14 cellular contexts compared by ENCODE assay signal in the genomic region with DNA sequence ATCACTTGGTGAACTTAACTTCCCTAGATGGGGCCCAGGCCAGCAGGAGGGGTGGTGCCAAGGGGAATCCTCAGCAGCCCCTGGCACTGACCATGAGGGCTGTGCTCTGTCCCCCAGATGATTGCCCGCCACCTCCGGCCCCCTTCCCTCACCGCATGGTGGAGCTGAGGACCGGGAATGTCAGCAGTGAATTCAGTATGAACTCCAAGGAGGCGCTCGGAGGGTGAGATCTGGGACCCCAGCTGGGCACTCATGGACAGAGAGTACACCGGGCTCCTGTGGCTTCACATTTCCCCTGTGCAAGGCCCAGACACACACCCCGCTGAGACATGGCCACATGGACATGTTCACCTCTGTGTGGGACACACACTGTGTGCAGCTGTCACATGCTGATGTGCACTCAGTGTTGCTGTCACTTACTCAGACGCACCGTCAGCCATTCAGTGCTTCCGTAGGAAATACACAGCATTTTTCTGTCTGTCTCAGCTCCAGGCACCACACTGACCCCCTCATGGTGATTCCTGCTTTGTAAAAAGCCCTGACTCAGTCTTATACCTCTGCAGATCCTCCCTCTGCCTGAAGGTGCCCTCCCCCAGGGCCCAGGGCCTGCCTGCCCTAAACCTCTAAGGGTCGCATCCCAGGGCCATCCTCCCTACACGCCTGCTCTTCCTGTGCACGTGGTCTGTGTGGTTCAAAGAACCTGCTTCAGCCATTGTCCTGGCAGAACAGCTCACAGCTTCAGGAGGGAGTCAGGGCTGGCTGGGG. TPM values are rescaled to one million over a fixed set of nuclear protein-coding genes. Genes with fewer than 3 reads are reported as not detected.
DNase-seq lines count a peak whose midpoint lies in the region; ATAC-seq and TF ChIP-seq lines count a peak whose summit lies in the region.
"Had no signal": no experiment of that assay in that cellular context is flagged by ENCODE, and none has a peak within 500 bp of the region (broad histone marks: within the 10 kb centered on the region; RNA-seq: fewer than 3 reads in every experiment).

No MANE protein-coding gene starts in this region.

- H3K36me3 ChIP-seq in thoracic aorta, result no peaks in the 10 kb centered on the region
- H3K36me3 ChIP-seq: HAP-1, spleen, WERI-Rb-1 had no signal

- no peak overlapping the region for H3K4me3 Mint-ChIP-seq in activated CD4-positive, alpha-beta T cell treated with anti-CD3 and anti-CD28 coated beads, Interleukin-2, amount 10 ng/mL, durations not matched to agents 24 days and 14 days
- H3K4me3 Mint-ChIP-seq in activated CD4-positive, alpha-beta T cell treated with anti-CD3 and anti-CD28 coated beads, Interleukin-2, amount 10 ng/mL, durations not matched to agents 7 days and 5 days, result no peak overlapping the region
- H3K4me3 Mint-ChIP-seq: nephron progenitor cell, type B pancreatic cell had no signal

- POLR2A ChIA-PET in activated CD4-positive, alpha-beta T cell treated with anti-CD3 and anti-CD28 coated beads, Interleukin-2, amount 10 ng/mL, durations not matched to agents 7 days and 5 days (lab: Charles Lee), result no interaction called here

- CTCF ChIA-PET in activated CD4-positive, alpha-beta T cell treated with anti-CD3 and anti-CD28 coated beads, Interleukin-2, amount 10 ng/mL, durations not matched to agents 7 days and 5 days (lab: Charles Lee), result interaction anchor here (0.6 to 3.5 kb wide), 14 partner anchors 14 to 702 kb away, joined by 3 to 18 read pairs (median 4); a partner anchor contains a TSS

- intact Hi-C loops in activated CD4-positive, alpha-beta T cell treated with anti-CD3 and anti-CD28 coated beads, Interleukin-2, amount 10 ng/mL, durations not matched to agents 24 days and 14 days (cut with micrococcal nuclease), result loop anchor here (2.0 to 10.0 kb wide), 2 partner anchors 129 to 211 kb away; a partner anchor contains a TSS

- H3K27me3 ChIP-seq in thoracic aorta (replicated peaks; ENCODE audit: insufficient read depth), result no peaks in the 10 kb centered on the region

- TF ChIP-seq CTCF in thoracic aorta (IDR thresholded peaks at IDR 0.05), result no peak

- peak overlapping the region; percentile 41 to 45 for H3K27ac ChIP-seq in thoracic aorta
- H3K27ac ChIP-seq: WERI-Rb-1 had no signal

- no peak overlapping the region for H3K27ac Mint-ChIP-seq in activated CD4-positive, alpha-beta T cell treated with anti-CD3 and anti-CD28 coated beads, Interleukin-2, amount 10 ng/mL, durations not matched to agents 24 days and 14 days
- no peak overlapping the region for H3K27ac Mint-ChIP-seq in activated CD4-positive, alpha-beta T cell treated with anti-CD3 and anti-CD28 coated beads, Interleukin-2, amount 10 ng/mL, durations not matched to agents 7 days and 5 days
- H3K27ac Mint-ChIP-seq: nephron progenitor cell had no signal

- H3K9me3 Mint-ChIP-seq in activated CD4-positive, alpha-beta T cell treated with anti-CD3 and anti-CD28 coated beads, Interleukin-2, amount 10 ng/mL, durations not matched to agents 24 days and 14 days, result no peaks in the 10 kb centered on the region
- no peaks in the 10 kb centered on the region for H3K9me3 Mint-ChIP-seq in activated CD4-positive, alpha-beta T cell treated with anti-CD3 and anti-CD28 coated beads, Interleukin-2, amount 10 ng/mL, durations not matched to agents 7 days and 5 days
- H3K9me3 Mint-ChIP-seq: nephron progenitor cell, type B pancreatic cell had no signal

- H3K4me1 ChIP-seq in thoracic aorta (ENCODE audit: control insufficient read depth in 1 of 2, low read depth in 2 of 2), result peaks cover 0 to 46% of the 10 kb centered on the region in 2 donors

- peaks cover 5% of the 10 kb centered on the region for H3K27me3 Mint-ChIP-seq in activated CD4-positive, alpha-beta T cell treated with anti-CD3 and anti-CD28 coated beads, Interleukin-2, amount 10 ng/mL, durations not matched to agents 24 days and 14 days
- H3K27me3 Mint-ChIP-seq in activated CD4-positive, alpha-beta T cell treated with anti-CD3 and anti-CD28 coated beads, Interleukin-2, amount 10 ng/mL, durations not matched to agents 7 days and 5 days, result no peaks in the 10 kb centered on the region

- no peak overlapping the region for H3K4me3 ChIP-seq in thoracic aorta

- no peaks in the 10 kb centered on the region for H3K9me3 ChIP-seq in thoracic aorta
- H3K9me3 ChIP-seq: HAP-1, spleen had no signal

- ATAC-seq in thoracic aorta (ENCODE audit: insufficient number of reproducible peaks, low FRiP score, low read depth) (no peak), GM21390 (IDR thresholded peaks at IDR 0.05; ENCODE audit: unreplicated experiment) (no peak)

- DNase-seq in activated CD4-positive, alpha-beta T cell treated with anti-CD3 and anti-CD28 coated beads, Interleukin-2, amount 10 ng/mL, durations not matched to agents 24 days and 14 days, result peak; percentile 56
- no peak for DNase-seq in activated CD4-positive, alpha-beta T cell treated with anti-CD3 and anti-CD28 coated beads, Interleukin-2, amount 10 ng/mL, durations not matched to agents 7 days and 5 days
- DNase-seq in dermis microvascular lymphatic vessel endothelial cell (ENCODE audit: low read depth in 2 of 2) (peak; percentile 85), thoracic aorta (ENCODE audit: low spot score) (no peak), AG08395 (ENCODE audit: low spot score) (no peak)
- DNase-seq: amniotic stem cell, SIG-M5 had no signal

- H3K36me3 Mint-ChIP-seq in activated CD4-positive, alpha-beta T cell treated with anti-CD3 and anti-CD28 coated beads, Interleukin-2, amount 10 ng/mL, durations not matched to agents 24 days and 14 days (ENCODE audit: low read depth), result no peaks in the 10 kb centered on the region
- no peaks in the 10 kb centered on the region for H3K36me3 Mint-ChIP-seq in activated CD4-positive, alpha-beta T cell treated with anti-CD3 and anti-CD28 coated beads, Interleukin-2, amount 10 ng/mL, durations not matched to agents 7 days and 5 days (ENCODE audit: low read depth)
- H3K36me3 Mint-ChIP-seq: type B pancreatic cell had no signal

- peaks cover 9% of the 10 kb centered on the region for H3K4me1 Mint-ChIP-seq in activated CD4-positive, alpha-beta T cell treated with anti-CD3 and anti-CD28 coated beads, Interleukin-2, amount 10 ng/mL, durations not matched to agents 24 days and 14 days
- peaks cover 2% of the 10 kb centered on the region for H3K4me1 Mint-ChIP-seq in activated CD4-positive, alpha-beta T cell treated with anti-CD3 and anti-CD28 coated beads, Interleukin-2, amount 10 ng/mL, durations not matched to agents 7 days and 5 days

RNA-seq across cellular contexts. Expression of a gene that starts 4.4 kb away (rescaled TPM):
- total RNA-seq in activated CD4-positive, alpha-beta T cell treated with anti-CD3 and anti-CD28 coated beads, Interleukin-2, amount 10 ng/mL, durations not matched to agents 24 days and 14 days, result 0.26 and 0.28 TPM in 2 replicates
- total RNA-seq in activated CD4-positive, alpha-beta T cell treated with anti-CD3 and anti-CD28 coated beads, Interleukin-2, amount 10 ng/mL, durations not matched to agents 7 days and 5 days, result under 1 TPM; 0.52 to 0.87 TPM
- 14.5 and 42.1 TPM in 2 replicates for total RNA-seq in dermis microvascular lymphatic vessel endothelial cell
- not detected for total RNA-seq in thoracic aorta

RNA-seq across cellular contexts. Expression of a gene that starts 21.9 kb away (rescaled TPM):
- total RNA-seq in activated CD4-positive, alpha-beta T cell treated with anti-CD3 and anti-CD28 coated beads, Interleukin-2, amount 10 ng/mL, durations not matched to agents 24 days and 14 days, result not detected in 2 replicates
- not detected for total RNA-seq in activated CD4-positive, alpha-beta T cell treated with anti-CD3 and anti-CD28 coated beads, Interleukin-2, amount 10 ng/mL, durations not matched to agents 7 days and 5 days
- 0.39 and 0.76 TPM in 2 replicates for total RNA-seq in dermis microvascular lymphatic vessel endothelial cell
- 10 to 100 TPM; 13.9 to 44.5 TPM for total RNA-seq in thoracic aorta
- total RNA-seq: A172 had no signal

RNA-seq across cellular contexts. Expression of a gene that starts 46.8 kb away (rescaled TPM):
- not detected in 2 replicates for total RNA-seq in activated CD4-positive, alpha-beta T cell treated with anti-CD3 and anti-CD28 coated beads, Interleukin-2, amount 10 ng/mL, durations not matched to agents 24 days and 14 days
- total RNA-seq in activated CD4-positive, alpha-beta T cell treated with anti-CD3 and anti-CD28 coated beads, Interleukin-2, amount 10 ng/mL, durations not matched to agents 7 days and 5 days, result not detected
- 0.26 and 1.5 TPM in 2 replicates for total RNA-seq in dermis microvascular lymphatic vessel endothelial cell
- total RNA-seq in thoracic aorta, result 1 to 10 TPM; 3.9 to 5.6 TPM

RNA-seq across cellular contexts. Expression of a gene that starts 46.9 kb away (rescaled TPM):
- not detected in 2 replicates for total RNA-seq in activated CD4-positive, alpha-beta T cell treated with anti-CD3 and anti-CD28 coated beads, Interleukin-2, amount 10 ng/mL, durations not matched to agents 24 days and 14 days
- total RNA-seq in activated CD4-positive, alpha-beta T cell treated with anti-CD3 and anti-CD28 coated beads, Interleukin-2, amount 10 ng/mL, durations not matched to agents 7 days and 5 days, result not detected
- total RNA-seq in dermis microvascular lymphatic vessel endothelial cell (0.38 TPM in 1 of 2 replicates, not detected in the other), thoracic aorta (not detected)

Comparison
In these comparisons a context has a peak if more than half of its experiments do, and no peak if none do; other contexts are left out.
1. DNase-seq: peak in activated CD4-positive, alpha-beta T cell treated with anti-CD3 and anti-CD28 coated beads, Interleukin-2, amount 10 ng/mL, durations not matched to agents 24 days and 14 days (single experiment) and dermis microvascular lymphatic vessel endothelial cell (2 of 2); none in activated CD4-positive, alpha-beta T cell treated with anti-CD3 and anti-CD28 coated beads, Interleukin-2, amount 10 ng/mL, durations not matched to agents 7 days and 5 days (single experiment), thoracic aorta (single experiment) and AG08395 (single experiment).